In the genomic region with DNA sequence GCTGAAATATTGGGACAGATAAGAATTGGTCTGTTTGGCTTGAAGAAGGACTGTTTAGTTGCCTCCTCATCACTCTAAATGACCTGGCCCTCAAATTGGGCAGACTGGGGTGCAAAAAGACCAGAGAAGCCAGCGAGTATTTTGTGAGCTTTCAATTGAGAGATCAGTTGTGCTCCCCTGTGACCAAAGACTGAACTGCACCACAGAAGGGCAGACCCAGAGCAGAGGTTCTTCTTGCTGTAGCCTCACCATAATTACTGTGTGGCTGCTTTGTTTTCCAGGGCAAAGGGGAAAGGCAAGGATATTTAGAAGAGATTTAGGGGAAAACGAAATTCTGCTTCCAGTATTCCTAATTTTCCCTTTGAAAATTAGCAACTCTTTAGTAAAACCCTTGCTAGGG, we compare ENCODE assay signal across 8 cellular contexts.
DNase-seq lines count a peak whose midpoint lies in the region; ATAC-seq, FAIRE-seq and TF ChIP-seq lines count a peak whose summit lies in the region.

No MANE protein-coding gene starts in this region.

- H3K36me3 ChIP-seq in kidney (ENCODE audit: control insufficient read depth in 1 of 2, insufficient read depth in 2 of 2, low read length in 2 of 2): no peaks in the 10 kb centered on the region
- no peaks in the 10 kb centered on the region for H3K36me3 ChIP-seq in prostate gland

- intact Hi-C loops in kidney (cut with DNase I) (no loop called here), prostate gland (cut with DNase I) (no loop called here)

- H3K9me3 ChIP-seq in kidney (ENCODE audit: control insufficient read depth in 1 of 2, low read length in 2 of 2): no peaks in the 10 kb centered on the region
- no peaks in the 10 kb centered on the region for H3K9me3 ChIP-seq in prostate gland

- no peak for FAIRE-seq in kidney (lab: Jason Lieb, UNC)

- ATAC-seq in HG03103 (IDR thresholded peaks at IDR 0.05; ENCODE audit: low read depth, unreplicated experiment) (peak; percentile 65), HG02610 (IDR thresholded peaks at IDR 0.05; ENCODE audit: unreplicated experiment) (no peak), HG03571 (IDR thresholded peaks at IDR 0.05; ENCODE audit: unreplicated experiment) (no peak)

- TF ChIP-seq CTCF in kidney (IDR thresholded peaks at IDR 0.05; ENCODE audit: borderline replicate concordance, extremely low read depth, insufficient read depth) (peak; percentile 39), prostate gland (IDR thresholded peaks at IDR 0.05) (peak in 1 of 4 experiments; percentile 27)

- H3K27ac ChIP-seq in kidney (ENCODE audit: low read depth in 2 of 2, low read length in 2 of 2): no peak overlapping the region
- no peak overlapping the region for H3K27ac ChIP-seq in prostate gland

- 29% methylated on average over 2 of the region's 2 CpGs for WGBS in prostate gland

- TF ChIP-seq POLR2A in prostate gland (IDR thresholded peaks at IDR 0.05): no peak

- H3K4me3 ChIP-seq in kidney (ENCODE audit: low read length in 2 of 2) (no peak overlapping the region), prostate gland (no peak overlapping the region)

- DNase-seq in DMS79 (lab: John Stamatoyannopoulos, UW) (peak; percentile 16), RPMI8226 (peak; percentile 11), kidney (no peak), prostate gland (ENCODE audit: low spot score) (no peak)
- DNase-seq in stimulated activated CD4-positive, alpha-beta T cell treated with anti-CD3 and anti-CD28 coated beads, Interleukin-12 subunit alpha, Interleukin-12 subunit beta, amount 100 ng/mL, for 4 hours: no peak

- H3K27me3 ChIP-seq in prostate gland (replicated peaks; ENCODE audit: insufficient read depth): no peaks in the 10 kb centered on the region

- H3K4me1 ChIP-seq in kidney (ENCODE audit: control insufficient read depth in 1 of 2, insufficient read depth in 1 of 2, low read depth in 1 of 2, low read length in 2 of 2) (no peaks in the 10 kb centered on the region), prostate gland (replicated peaks) (no peaks in the 10 kb centered on the region)

- no peak overlapping the region for H3K9ac ChIP-seq in kidney (ENCODE audit: low read length in 2 of 2)

Comparison
In these comparisons a context has a peak if more than half of its experiments do, and no peak if none do; other contexts are left out.
1. DNase-seq: peak in DMS79 (single experiment) and RPMI8226 (single experiment); none in kidney (single experiment), stimulated activated CD4-positive, alpha-beta T cell treated with anti-CD3 and anti-CD28 coated beads, Interleukin-12 subunit alpha, Interleukin-12 subunit beta, amount 100 ng/mL, for 4 hours (single experiment) and prostate gland (single experiment).